Comparison of ENCODE assay signal across 10 cellular contexts in the genomic region with DNA sequence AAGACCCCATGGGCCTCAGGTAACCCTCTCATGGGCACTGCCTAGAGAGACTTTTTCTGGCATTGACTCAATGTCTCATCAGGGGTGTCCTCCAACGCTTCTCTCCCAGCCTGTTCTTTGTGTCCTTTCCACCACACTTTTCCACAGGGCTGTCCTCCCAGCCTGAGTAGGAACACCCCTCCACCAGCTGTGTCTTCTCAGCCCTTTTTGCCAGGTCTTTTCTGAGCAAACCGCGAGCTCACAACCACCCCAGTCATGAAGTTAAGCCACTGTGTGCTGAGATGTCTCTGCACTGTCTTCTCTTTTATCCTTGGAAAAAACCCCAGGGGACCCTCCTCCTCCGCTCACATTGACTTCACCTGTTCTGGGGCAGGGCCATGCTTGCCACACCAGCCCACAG. TPM values are rescaled to one million over a fixed set of nuclear protein-coding genes. Genes with fewer than 3 reads are reported as not detected.
DNase-seq lines count a peak whose midpoint lies in the region; ATAC-seq and TF ChIP-seq lines count a peak whose summit lies in the region.
"Had no signal": no experiment of that assay in that cellular context is flagged by ENCODE, and none has a peak within 500 bp of the region (broad histone marks: within the 10 kb centered on the region; RNA-seq: fewer than 3 reads in every experiment).

No MANE protein-coding gene starts in this region.

- H3K9me3 ChIP-seq in breast epithelium: no peaks in the 10 kb centered on the region
- no peaks in the 10 kb centered on the region for H3K9me3 ChIP-seq in mesenchymal stem cell (ENCODE audit: control insufficient read depth, low read length)
- H3K9me3 ChIP-seq in thoracic aorta: no peaks in the 10 kb centered on the region

- H2AK5ac ChIP-seq in mesenchymal stem cell (ENCODE audit: low read length, severe bottlenecking): peak overlapping the region; percentile 30

- H3K23ac ChIP-seq in mesenchymal stem cell (ENCODE audit: low read length in 2 of 2): no peak overlapping the region

- no peak overlapping the region for H2BK120ac ChIP-seq in mesenchymal stem cell (ENCODE audit: low read depth, low read length)

- no peak overlapping the region for H4K91ac ChIP-seq in mesenchymal stem cell (ENCODE audit: low read length)

- no peak overlapping the region for H3K9ac ChIP-seq in mesenchymal stem cell (ENCODE audit: low read length)

- TF ChIP-seq CTCF in breast epithelium (IDR thresholded peaks at IDR 0.05) (no peak), thoracic aorta (IDR thresholded peaks at IDR 0.05) (no peak)

- no peak for ATAC-seq in activated T-cell treated with anti-CD3 and anti-CD28 coated beads, Interleukin-2, amount 50 U/mL, for 72 hours (replicated peaks in 1 of 2)
- ATAC-seq in thoracic aorta (ENCODE audit: insufficient number of reproducible peaks, low FRiP score, low read depth): no peak

- H3K18ac ChIP-seq in mesenchymal stem cell (ENCODE audit: low read depth in 1 of 2, low read length in 2 of 2): no peak overlapping the region

- no peak overlapping the region for H2AFZ ChIP-seq in mesenchymal stem cell (ENCODE audit: low read depth, low read length)

- no peak for DNase-seq in activated T-cell treated with anti-CD3 and anti-CD28 coated beads, Interleukin-2, amount 50 U/mL, for 72 hours
- no peak for DNase-seq in activated T-cell treated with anti-CD3 and anti-CD28 coated beads, Interleukin-2, amount 50 U/mL, for 48 hours
- DNase-seq in breast epithelium (ENCODE audit: low spot score in 2 of 2) (no peak), mesenchymal stem cell (peak; percentile 61), thoracic aorta (ENCODE audit: low spot score) (no peak), AML-193 (lab: John Stamatoyannopoulos, UW) (no peak), DMS53 (lab: John Stamatoyannopoulos, UW) (no peak), GM03348 (ENCODE audit: low spot score) (no peak)
- DNase-seq: activated gamma-delta T cell treated with Interleukin-2 at 50 U/mL for 16 hours, GOT3 had no signal

- H2BK12ac ChIP-seq in mesenchymal stem cell (ENCODE audit: low read length in 2 of 2): peak overlapping the region in 1 of 2 experiments; percentile 43

- no peak for TF ChIP-seq POLR2A in breast epithelium (IDR thresholded peaks at IDR 0.05)

- no peaks in the 10 kb centered on the region for H3K36me3 ChIP-seq in breast epithelium
- peaks cover 0 to 3% of the 10 kb centered on the region in 2 experiments for H3K36me3 ChIP-seq in mesenchymal stem cell (ENCODE audit: control insufficient read depth in 1 of 2, insufficient read depth in 2 of 2, low read depth in 1 of 2, low read length in 2 of 2)
- H3K36me3 ChIP-seq in thoracic aorta: no peaks in the 10 kb centered on the region

- H3K4me1 ChIP-seq in breast epithelium (peaks cover 8 to 49% of the 10 kb centered on the region in 2 donors), mesenchymal stem cell (ENCODE audit: control insufficient read depth, insufficient read depth, low read depth, low read length) (peaks cover 35% of the 10 kb centered on the region), thoracic aorta (ENCODE audit: control insufficient read depth in 1 of 2, low read depth in 2 of 2) (peaks cover 43 to 86% of the 10 kb centered on the region in 2 donors)

- no peaks in the 10 kb centered on the region for H3K27me3 Mint-ChIP-seq in activated T-cell treated with anti-CD3 and anti-CD28 coated beads, Interleukin-2, amount 50 U/mL, for 72 hours (ENCODE audit: low read depth)

- H3K14ac ChIP-seq in mesenchymal stem cell (ENCODE audit: low read length in 2 of 2): no peak overlapping the region

- H4K8ac ChIP-seq in mesenchymal stem cell (ENCODE audit: low read length): no peak overlapping the region

- H3K9me3 Mint-ChIP-seq in activated T-cell treated with anti-CD3 and anti-CD28 coated beads, Interleukin-2, amount 50 U/mL, for 72 hours: no peaks in the 10 kb centered on the region

- H3K4me3 ChIP-seq in breast epithelium (peak overlapping the region in 1 of 3 donors; percentile 5), mesenchymal stem cell (ENCODE audit: insufficient read depth in 1 of 2, low read depth in 1 of 2, low read length in 2 of 2) (no peak overlapping the region), thoracic aorta (no peak overlapping the region)

- peak overlapping the region; percentile 49 for H3K27ac Mint-ChIP-seq in activated T-cell treated with anti-CD3 and anti-CD28 coated beads, Interleukin-2, amount 50 U/mL, for 72 hours

- H3K27me3 ChIP-seq in breast epithelium (no peaks in the 10 kb centered on the region), mesenchymal stem cell (ENCODE audit: control insufficient read depth in 1 of 2, insufficient read depth in 1 of 2, low read length in 2 of 2) (no peaks in the 10 kb centered on the region), thoracic aorta (replicated peaks; ENCODE audit: insufficient read depth) (no peaks in the 10 kb centered on the region)

- WGBS in mesenchymal stem cell: 87% methylated on average over 4 of the region's 4 CpGs

- H3K4me2 ChIP-seq in mesenchymal stem cell (ENCODE audit: low read length, poor library complexity, severe bottlenecking): no peak overlapping the region

- H2BK15ac ChIP-seq in mesenchymal stem cell (ENCODE audit: low read depth, poor library complexity, severe bottlenecking): no peak overlapping the region

- H3K4ac ChIP-seq in mesenchymal stem cell (ENCODE audit: low read depth in 1 of 2, low read length in 2 of 2): no peak overlapping the region

- peak overlapping the region; percentile 91 to 96 for H3K27ac ChIP-seq in breast epithelium
- no peak overlapping the region for H3K27ac ChIP-seq in mesenchymal stem cell (ENCODE audit: low read length, poor library complexity, severe bottlenecking)
- peak overlapping the region; percentile 29 to 72 for H3K27ac ChIP-seq in thoracic aorta

- intact Hi-C loops in breast epithelium (cut with DNase I; ENCODE audit: low total_unique reads): no loop called here

- H3K4me1 Mint-ChIP-seq in activated T-cell treated with anti-CD3 and anti-CD28 coated beads, Interleukin-2, amount 50 U/mL, for 72 hours (ENCODE audit: low read depth): peaks cover 75% of the 10 kb centered on the region

- H3K4me3 Mint-ChIP-seq in activated T-cell treated with anti-CD3 and anti-CD28 coated beads, Interleukin-2, amount 50 U/mL, for 72 hours: no peak overlapping the region

- H2BK5ac ChIP-seq in mesenchymal stem cell (ENCODE audit: low read depth, low read length, poor library complexity, severe bottlenecking): no peak overlapping the region

- H3K79me1 ChIP-seq in mesenchymal stem cell (replicated peaks; ENCODE audit: low read length, poor library complexity, severe bottlenecking): peaks cover 9% of the 10 kb centered on the region

- peaks cover 2% of the 10 kb centered on the region in 2 donors for H3K36me3 Mint-ChIP-seq in activated T-cell treated with anti-CD3 and anti-CD28 coated beads, Interleukin-2, amount 50 U/mL, for 72 hours (ENCODE audit: insufficient read depth in 2 of 2)

RNA-seq across cellular contexts. Expression of a gene that starts 50.2 kb away (rescaled TPM):
- total RNA-seq in activated T-cell treated with anti-CD3 and anti-CD28 coated beads, Interleukin-2, amount 50 U/mL, for 72 hours: 10 to 100 TPM; 38.1 to 47.5 TPM
- total RNA-seq in breast epithelium (10 to 100 TPM; 12.1 to 19.3 (median 19.2) TPM), thoracic aorta (10 to 100 TPM; 27.3 to 37.4 TPM)
- polyA plus RNA-seq in mesenchymal stem cell (2013, experiment 1 of 2): 53.1 TPM
- polyA plus RNA-seq in mesenchymal stem cell (2013, experiment 2 of 2): 53.5 TPM
